In genomic region chr2:64359892-64360657, GRCh38 we compare ENCODE assay signal across 8 cellular contexts.
A peak's percentile ranks its signal among the peaks of the same experiment; 100 is the strongest.
DNase-seq lines count a peak whose midpoint lies in the region; ATAC-seq and TF ChIP-seq lines count a peak whose summit lies in the region.

No MANE protein-coding gene starts in this region.

- H3K27ac ChIP-seq in CD4-positive, alpha-beta T cell (ENCODE audit: low read depth, low read length): no peak overlapping the region

- peak; percentile 95 for ATAC-seq in GM18868 (IDR thresholded peaks at IDR 0.05; ENCODE audit: unreplicated experiment)
- ATAC-seq in HG03095 (IDR thresholded peaks at IDR 0.05; ENCODE audit: unreplicated experiment): peak; percentile 88
- no peak for ATAC-seq in CD4-positive, alpha-beta T cell (ENCODE audit: poor library complexity)

- no peaks in the 10 kb centered on the region for H3K9me3 Mint-ChIP-seq in CD4-positive, alpha-beta T cell
- no peaks in the 10 kb centered on the region for H3K9me3 Mint-ChIP-seq in immature natural killer cell

- TF ChIP-seq CTCF in CD4-positive, alpha-beta T cell (IDR thresholded peaks at IDR 0.05): no peak

- CTCF ChIA-PET in CD4-positive, alpha-beta T cell (lab: Charles Lee): no interaction called here

- no peaks in the 10 kb centered on the region for H3K9me3 ChIP-seq in CD4-positive, alpha-beta T cell (ENCODE audit: control insufficient read depth, low read length)

- H3K4me1 Mint-ChIP-seq in CD4-positive, alpha-beta T cell (ENCODE audit: low read depth): no peaks in the 10 kb centered on the region
- H3K4me1 Mint-ChIP-seq in immature natural killer cell: no peaks in the 10 kb centered on the region

- POLR2A ChIA-PET in CD4-positive, alpha-beta T cell (lab: Charles Lee): no interaction called here

- H3K27me3 ChIP-seq in CD4-positive, alpha-beta T cell (ENCODE audit: control insufficient read depth, insufficient read depth, low read length): no peaks in the 10 kb centered on the region

- peaks cover 34% of the 10 kb centered on the region for H3K27me3 Mint-ChIP-seq in CD4-positive, alpha-beta T cell
- peaks cover 3 to 10% (median 4%) of the 10 kb centered on the region in 3 donors for H3K27me3 Mint-ChIP-seq in immature natural killer cell (ENCODE audit: low read depth in 3 of 3)

- intact Hi-C loops in CD4-positive, alpha-beta T cell (cut with DNase I, micrococcal nuclease): no loop called here

- H3K36me3 Mint-ChIP-seq in CD4-positive, alpha-beta T cell (ENCODE audit: low read depth): no peaks in the 10 kb centered on the region
- H3K36me3 Mint-ChIP-seq in immature natural killer cell: no peaks in the 10 kb centered on the region

- no peak overlapping the region for H3K27ac Mint-ChIP-seq in CD4-positive, alpha-beta T cell
- no peak overlapping the region for H3K27ac Mint-ChIP-seq in immature natural killer cell

- peak in 2 of 3 experiments; percentile 8 to 32 for DNase-seq in activated CD8-positive, alpha-beta memory T cell treated with anti-CD3 and anti-CD28 coated beads for 48 hours (ENCODE audit: low read depth in 2 of 3, low spot score in 2 of 3)
- DNase-seq in glomerular endothelial cell (ENCODE audit: extremely low read depth, low read depth, low spot score) (peak; percentile 31), immature natural killer cell (no peak), COR-L47 (lab: John Stamatoyannopoulos, UW) (no peak)
- peak; percentile 46 to 62 (median 56) for DNase-seq in stimulated activated CD4-positive, alpha-beta T cell treated with anti-CD3 and anti-CD28 coated beads, Interleukin-12 subunit alpha, Interleukin-12 subunit beta, amount 100 ng/mL, for 48 hours (ENCODE audit: low read depth in 2 of 3, low spot score in 1 of 3)
- DNase-seq in CD4-positive, alpha-beta T cell: no peak

- H3K4me3 Mint-ChIP-seq in CD4-positive, alpha-beta T cell: no peak overlapping the region
- no peak overlapping the region for H3K4me3 Mint-ChIP-seq in immature natural killer cell

Comparison
In these comparisons a context has a peak if more than half of its experiments do, and no peak if none do; other contexts are left out.
1. DNase-seq: peak in activated CD8-positive, alpha-beta memory T cell treated with anti-CD3 and anti-CD28 coated beads for 48 hours (2 of 3), glomerular endothelial cell (single experiment) and stimulated activated CD4-positive, alpha-beta T cell treated with anti-CD3 and anti-CD28 coated beads, Interleukin-12 subunit alpha, Interleukin-12 subunit beta, amount 100 ng/mL, for 48 hours (3 of 3); none in CD4-positive, alpha-beta T cell (0 of 10), immature natural killer cell (0 of 3) and COR-L47 (single experiment).